Comparison of ENCODE assay signal across 1 cellular context in the genomic region with DNA sequence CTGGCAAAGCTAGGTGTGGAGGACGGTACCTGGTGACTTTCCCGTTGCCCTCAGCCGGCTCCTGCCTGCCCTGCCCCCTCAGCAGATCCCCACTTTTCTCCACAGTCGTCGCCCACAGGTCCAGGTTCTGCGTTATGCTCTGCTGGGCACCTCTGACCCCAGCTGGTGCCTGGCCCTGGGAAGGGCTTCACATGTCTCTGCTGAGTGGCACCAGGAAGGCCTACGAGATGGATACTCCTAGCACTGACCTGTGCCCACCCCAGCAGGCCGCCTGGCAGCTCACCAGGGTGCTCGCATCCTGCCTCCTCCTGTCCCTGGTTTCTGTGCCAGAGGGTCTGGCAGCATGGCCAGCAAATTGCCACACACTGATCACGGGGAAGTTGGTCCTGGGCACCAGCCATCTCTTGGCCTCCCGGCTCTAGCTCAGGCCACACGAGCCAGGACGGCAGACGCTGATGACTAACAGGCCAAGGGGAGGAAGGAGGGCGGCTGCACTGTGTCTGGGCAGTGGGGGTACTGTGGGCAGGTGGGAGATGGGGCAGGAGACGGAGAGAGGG.
TF ChIP-seq lines count a peak whose summit lies in the region.

No MANE protein-coding gene starts in this region.

TF ChIP-seq in H1, 55 proteins besides CTCF, POLR2A, EP300 and RAD21 (continued from another document):
- TF ChIP-seq JUN (IDR thresholded peaks at IDR 0.05; ENCODE audit: low read depth, low read length) (no peak), ATF3 (IDR thresholded peaks at IDR 0.05; ENCODE audit: insufficient read depth, low read depth, low read length) (no peak)
